Comparison of ENCODE assay signal across 26 cellular contexts in genomic region chr1:76374111-76374510, GRCh38.
A peak's percentile ranks its signal among the peaks of the same experiment; 100 is the strongest.
DNase-seq lines count a peak whose midpoint lies in the region; ATAC-seq and TF ChIP-seq lines count a peak whose summit lies in the region.
"Had no signal": no experiment of that assay in that cellular context is flagged by ENCODE, and none has a peak within 500 bp of the region (broad histone marks: within the 10 kb centered on the region; RNA-seq: fewer than 3 reads in every experiment).

No MANE protein-coding gene starts in this region.

- H3K4me3 Mint-ChIP-seq in nephron = peak overlapping the region in 1 of 3 experiments; percentile 3
- H3K4me3 Mint-ChIP-seq in stimulated activated effector memory CD8-positive, alpha-beta T cell treated with anti-CD3 and anti-CD28 coated beads, Interleukin-12 subunit alpha, Interleukin-12 subunit beta, amount 100 ng/mL, for 72 hours = no peak overlapping the region
- H3K4me3 Mint-ChIP-seq: activated naive CD4-positive, alpha-beta T cell treated with anti-CD3 and anti-CD28 coated beads, Interleukin-2, amount 50 U/mL, for 24 hours; activated T-helper 17 cell treated with anti-CD3 and anti-CD28 coated beads, Interleukin-2, amount 50 U/mL, for 72 hours; memory B cell; T-cell had no signal

- H3K27me3 Mint-ChIP-seq in nephron (ENCODE audit: low read depth) = no peaks in the 10 kb centered on the region
- H3K27me3 Mint-ChIP-seq: memory B cell, T-cell had no signal

- H3K4me1 Mint-ChIP-seq in nephron = peaks cover 15% of the 10 kb centered on the region
- H3K4me1 Mint-ChIP-seq in stimulated activated effector memory CD8-positive, alpha-beta T cell treated with anti-CD3 and anti-CD28 coated beads, Interleukin-12 subunit alpha, Interleukin-12 subunit beta, amount 100 ng/mL, for 72 hours = no peaks in the 10 kb centered on the region
- H3K4me1 Mint-ChIP-seq: activated naive CD4-positive, alpha-beta T cell treated with anti-CD3 and anti-CD28 coated beads, Interleukin-2, amount 50 U/mL, for 24 hours; activated T-helper 17 cell treated with anti-CD3 and anti-CD28 coated beads, Interleukin-2, amount 50 U/mL, for 72 hours; T-cell had no signal

- H3K36me3 Mint-ChIP-seq in nephron (ENCODE audit: low read depth) = peaks cover 8% of the 10 kb centered on the region
- no peaks in the 10 kb centered on the region for H3K36me3 Mint-ChIP-seq in stimulated activated effector memory CD8-positive, alpha-beta T cell treated with anti-CD3 and anti-CD28 coated beads, Interleukin-12 subunit alpha, Interleukin-12 subunit beta, amount 100 ng/mL, for 72 hours
- H3K36me3 Mint-ChIP-seq: memory B cell, T-cell had no signal

- H3K4me1 ChIP-seq in foreskin keratinocyte = no peaks in the 10 kb centered on the region
- H3K4me1 ChIP-seq: breast epithelium, right lobe of liver, SJSA1 had no signal

- TF ChIP-seq CTCF in nephron (IDR thresholded peaks at IDR 0.05; ENCODE audit: unreplicated experiment in 3 of 3) (no peak), foreskin keratinocyte (conservative IDR thresholded peaks at IDR 0.05) (no peak)

- H3K27ac Mint-ChIP-seq in nephron = peak overlapping the region; percentile 52 to 89 (median 66)
- no peak overlapping the region for H3K27ac Mint-ChIP-seq in stimulated activated effector memory CD8-positive, alpha-beta T cell treated with anti-CD3 and anti-CD28 coated beads, Interleukin-12 subunit alpha, Interleukin-12 subunit beta, amount 100 ng/mL, for 72 hours
- H3K27ac Mint-ChIP-seq: activated naive CD4-positive, alpha-beta T cell treated with anti-CD3 and anti-CD28 coated beads, Interleukin-2, amount 50 U/mL, for 24 hours; activated T-helper 17 cell treated with anti-CD3 and anti-CD28 coated beads, Interleukin-2, amount 50 U/mL, for 72 hours; memory B cell; T-cell had no signal

- no peaks in the 10 kb centered on the region for H3K27me3 ChIP-seq in foreskin keratinocyte
- H3K27me3 ChIP-seq: BLaER1 treated with 17β-estradiol and CSF1 and Interleukin-3, amounts not matched to agents 10 nM and 100 nM; breast epithelium; neutrophil; right lobe of liver; SJSA1 had no signal

- peak; percentile 53 for DNase-seq in NCI-H1092 treated with DMSO at 0.1 percent for 48 hours (lab: John Stamatoyannopoulos, UW)
- DNase-seq in NCI-H1694 (lab: John Stamatoyannopoulos, UW) = peak; percentile 30
- peak; percentile 35 to 86 for DNase-seq in NCI-H524 (lab: John Stamatoyannopoulos, UW)
- DNase-seq in stimulated activated effector memory CD8-positive, alpha-beta T cell treated with anti-CD3 and anti-CD28 coated beads, Interleukin-12 subunit alpha, Interleukin-12 subunit beta, amount 100 ng/mL, for 72 hours (ENCODE audit: low spot score in 2 of 2) = no peak
- DNase-seq in mesenteric fat pad (ENCODE audit: low spot score) = no peak
- no peak for DNase-seq in foreskin keratinocyte
- DNase-seq: activated CD4-positive, alpha-beta T cell treated with anti-CD3 and anti-CD28 coated beads, Interleukin-2, amount 50 U/mL, for 48 hours; activated CD4-positive, CD25-positive, alpha-beta regulatory T cell; activated CD8-positive, alpha-beta memory T cell treated with anti-CD3 and anti-CD28 coated beads, Interleukin-2, amount 50 U/mL, for 4 hours; effector CD4-positive, alpha-beta T cell; Kasumi-1; MV-4-11; NCI-H446 treated with DMSO at 0.1 percent for 48 hours; right lobe of liver; stimulated activated CD4-positive, alpha-beta T cell treated with anti-CD3 and anti-CD28 coated beads, Interleukin-15, amount 100 ng/mL, for 24 hours; stimulated activated naive CD4-positive, alpha-beta T cell treated with Interleukin-2 at 50 U/mL for 16 hours; T-cell had no signal

- no peak for ATAC-seq in stimulated activated effector memory CD8-positive, alpha-beta T cell treated with anti-CD3 and anti-CD28 coated beads, Interleukin-12 subunit alpha, Interleukin-12 subunit beta, amount 100 ng/mL, for 72 hours
- ATAC-seq in foreskin keratinocyte = no peak
- ATAC-seq: activated T-helper 17 cell treated with anti-CD3 and anti-CD28 coated beads, Interleukin-2, amount 50 U/mL, for 72 hours; left lobe of liver; right lobe of liver; T-cell had no signal

- peaks cover 2% of the 10 kb centered on the region for H3K9me3 Mint-ChIP-seq in nephron
- peaks cover 6% of the 10 kb centered on the region for H3K9me3 Mint-ChIP-seq in stimulated activated effector memory CD8-positive, alpha-beta T cell treated with anti-CD3 and anti-CD28 coated beads, Interleukin-12 subunit alpha, Interleukin-12 subunit beta, amount 100 ng/mL, for 72 hours
- H3K9me3 Mint-ChIP-seq: activated naive CD4-positive, alpha-beta T cell treated with anti-CD3 and anti-CD28 coated beads, Interleukin-2, amount 50 U/mL, for 24 hours; activated T-helper 17 cell treated with anti-CD3 and anti-CD28 coated beads, Interleukin-2, amount 50 U/mL, for 72 hours; T-cell had no signal

- H3K27ac ChIP-seq in foreskin keratinocyte = no peak overlapping the region
- H3K27ac ChIP-seq: BLaER1 treated with 17β-estradiol and CSF1 and Interleukin-3, amounts not matched to agents 10 nM and 100 nM; breast epithelium; neutrophil; right lobe of liver; SJSA1 had no signal

Comparison
In these comparisons a context has a peak if more than half of its experiments do, and no peak if none do; other contexts are left out.
1. DNase-seq: peak in NCI-H1092 treated with DMSO at 0.1 percent for 48 hours (single experiment), NCI-H1694 (single experiment) and NCI-H524 (2 of 2); none in stimulated activated effector memory CD8-positive, alpha-beta T cell treated with anti-CD3 and anti-CD28 coated beads, Interleukin-12 subunit alpha, Interleukin-12 subunit beta, amount 100 ng/mL, for 72 hours (0 of 2), mesenteric fat pad (single experiment) and foreskin keratinocyte (0 of 2).